Comparison of ENCODE assay signal across 14 cellular contexts in genomic region chr17:48720263-48721008, GRCh38. TPM values are rescaled to one million over a fixed set of nuclear protein-coding genes. Genes with fewer than 3 reads are reported as not detected.
DNase-seq lines count a peak whose midpoint lies in the region; ATAC-seq, FAIRE-seq and TF ChIP-seq lines count a peak whose summit lies in the region.
"Had no signal": no experiment of that assay in that cellular context is flagged by ENCODE, and none has a peak within 500 bp of the region (broad histone marks: within the 10 kb centered on the region; RNA-seq: fewer than 3 reads in every experiment).

No MANE protein-coding gene starts in this region.

- no peak for TF ChIP-seq POLR2A in endothelial cell of umbilical vein (IDR thresholded peaks at IDR 0.05; ENCODE audit: low read depth, low read length)

- no peaks in the 10 kb centered on the region for H3K9me1 ChIP-seq in endothelial cell of umbilical vein (replicated peaks; ENCODE audit: control insufficient read depth, extremely low read depth, insufficient read depth, low read length)

- H3K27ac ChIP-seq in PC-3 (ENCODE audit: low read length) (peak overlapping the region; percentile 87), endothelial cell of umbilical vein (ENCODE audit: insufficient read depth, low read depth, low read length) (no peak overlapping the region), rectal smooth muscle tissue (ENCODE audit: low read depth, low read length) (no peak overlapping the region), heart right ventricle (no peak overlapping the region)

- peaks cover 5% of the 10 kb centered on the region for H3K36me3 Mint-ChIP-seq in activated CD8-positive, alpha-beta memory T cell treated with anti-CD3 and anti-CD28 coated beads, Interleukin-2, amount 10 ng/mL, durations not matched to agents 7 days and 5 days

- H3K9ac ChIP-seq in PC-3 (ENCODE audit: low read length) (peak overlapping the region; percentile 90), endothelial cell of umbilical vein (replicated peaks; ENCODE audit: extremely low read depth, insufficient read depth, low read length) (no peak overlapping the region), rectal smooth muscle tissue (ENCODE audit: low read length) (no peak overlapping the region)

- TSS peak; percentile 10 for BruUV-seq in PC-3 (replicated peaks; lab: Mats Ljungman, UMichigan)
- BruUV-seq in endothelial cell of umbilical vein (replicated peaks; lab: Mats Ljungman, UMichigan): no TSS peak

- dilution Hi-C loops in endothelial cell of umbilical vein (cut with MboI; ENCODE audit: extremely low pct_ligation_motif_present, low sequenced_read_pairs): no loop called here

- TF ChIP-seq CTCF in PC-3 (conservative IDR thresholded peaks at IDR 0.05; ENCODE audit: low read depth, low read length): 0 out of 2 replicates have a peak, but pooled peaks have one; percentile 19
- no peak for TF ChIP-seq CTCF in endothelial cell of umbilical vein (IDR thresholded peaks at IDR 0.05; ENCODE audit: extremely low read depth in 1 of 2, insufficient read depth in 1 of 2, low read depth in 1 of 2, low read length in 2 of 2)
- no peak for TF ChIP-seq CTCF in heart right ventricle (IDR thresholded peaks at IDR 0.05)

- no peak for DNase-seq in activated CD8-positive, alpha-beta memory T cell treated with anti-CD3 and anti-CD28 coated beads, Interleukin-2, amount 10 ng/mL, durations not matched to agents 7 days and 5 days
- no peak for DNase-seq in activated CD8-positive, alpha-beta memory T cell treated with anti-CD3 and anti-CD28 coated beads, Interleukin-2, amount 50 U/mL, for 48 hours
- DNase-seq in PC-3 (peak; percentile 55), endothelial cell of umbilical vein (ENCODE audit: low read depth, low spot score) (no peak), AML-193 (lab: John Stamatoyannopoulos, UW) (no peak), hippocampal formation (lab: John Stamatoyannopoulos, UW) (no peak), heart right ventricle (no peak)
- DNase-seq: DND-41, mammary epithelial cell had no signal

- no peaks in the 10 kb centered on the region for H4K20me1 ChIP-seq in PC-3 (ENCODE audit: low read length)
- no peaks in the 10 kb centered on the region for H4K20me1 ChIP-seq in endothelial cell of umbilical vein (replicated peaks; ENCODE audit: control insufficient read depth, extremely low read depth, insufficient read depth, low read length)

- no peak for ATAC-seq in activated CD8-positive, alpha-beta memory T cell treated with anti-CD3 and anti-CD28 coated beads, Interleukin-2, amount 10 ng/mL, durations not matched to agents 7 days and 5 days
- ATAC-seq in PC-3: no peak; the same call in 1 of the 2 replicates
- ATAC-seq in heart right ventricle: no peak
- ATAC-seq: activated naive CD4-positive, alpha-beta T cell treated with anti-CD3 and anti-CD28 coated beads, Interleukin-2, amount 50 U/mL, for 72 hours; esophagus mucosa had no signal

- H3K36me3 ChIP-seq in PC-3 (ENCODE audit: low read depth, low read length) (no peaks in the 10 kb centered on the region), endothelial cell of umbilical vein (ENCODE audit: control insufficient read depth in 2 of 2, extremely low read depth in 1 of 2, insufficient read depth in 2 of 2, low read length in 2 of 2) (no peaks in the 10 kb centered on the region), rectal smooth muscle tissue (ENCODE audit: control insufficient read depth, insufficient read depth, low read length) (no peaks in the 10 kb centered on the region), heart right ventricle (no peaks in the 10 kb centered on the region)

- peak overlapping the region; percentile 49 for H3K27ac Mint-ChIP-seq in activated CD8-positive, alpha-beta memory T cell treated with anti-CD3 and anti-CD28 coated beads, Interleukin-2, amount 10 ng/mL, durations not matched to agents 7 days and 5 days
- H3K27ac Mint-ChIP-seq: activated naive CD4-positive, alpha-beta T cell treated with anti-CD3 and anti-CD28 coated beads, Interleukin-2, amount 50 U/mL, for 72 hours had no signal

- no peaks in the 10 kb centered on the region for H3K9me3 Mint-ChIP-seq in activated CD8-positive, alpha-beta memory T cell treated with anti-CD3 and anti-CD28 coated beads, Interleukin-2, amount 10 ng/mL, durations not matched to agents 7 days and 5 days (ENCODE audit: low read depth)
- H3K9me3 Mint-ChIP-seq: activated naive CD4-positive, alpha-beta T cell treated with anti-CD3 and anti-CD28 coated beads, Interleukin-2, amount 50 U/mL, for 72 hours had no signal

- intact Hi-C loops in PC-3 (cut with micrococcal nuclease): no loop called here
- intact Hi-C loops in endothelial cell of umbilical vein (cut with micrococcal nuclease): no loop called here
- intact Hi-C loops in heart right ventricle (cut with DNase I): loop anchor here in 6 of 10 donors (5.0 to 10.0 kb wide), 4 partner anchors 72 to 164 kb away; no protein-coding TSS in a partner anchor

- WGBS in heart right ventricle, 2 donors: 22% methylated on average over 11 of the region's 11 CpGs

- peak overlapping the region; percentile 74; the same call in 1 of the 2 replicates for H2AFZ ChIP-seq in PC-3 (ENCODE audit: low read length)
- H2AFZ ChIP-seq in endothelial cell of umbilical vein (ENCODE audit: low read depth, low read length): no peak overlapping the region

- H3K4me2 ChIP-seq in PC-3 (ENCODE audit: low read length): peak overlapping the region; percentile 85
- no peak overlapping the region for H3K4me2 ChIP-seq in endothelial cell of umbilical vein (ENCODE audit: insufficient read depth, low read length)

- H3K9me3 ChIP-seq in PC-3 (ENCODE audit: low read length) (no peaks in the 10 kb centered on the region), endothelial cell of umbilical vein (replicated peaks; ENCODE audit: control insufficient read depth, insufficient read depth, low read length) (no peaks in the 10 kb centered on the region), heart right ventricle (no peaks in the 10 kb centered on the region)

- CTCF ChIA-PET in activated CD8-positive, alpha-beta memory T cell treated with anti-CD3 and anti-CD28 coated beads, Interleukin-2, amount 10 ng/mL, durations not matched to agents 7 days and 5 days (lab: Charles Lee): interaction anchor here (0.6 to 4.9 kb wide), 10 partner anchors 11 to 164 kb away, joined by 3 to 31 read pairs (median 4); partner anchors contain the start of gene HOXB8
- CTCF ChIA-PET in PC-3 (lab: Charles Lee) (interaction anchor here (0.6 to 1.5 kb wide), 4 partner anchors 8 to 153 kb away, joined by 3 to 15 read pairs (median 4); partner anchors contain the start of gene HOXB13), endothelial cell of umbilical vein (lab: Charles Lee) (interaction anchor here (1.2 to 3.1 kb wide), 7 partner anchors 14 to 158 kb away, joined by 3 to 13 read pairs (median 7); no protein-coding TSS in a partner anchor)

- H3K4me1 Mint-ChIP-seq in activated CD8-positive, alpha-beta memory T cell treated with anti-CD3 and anti-CD28 coated beads, Interleukin-2, amount 10 ng/mL, durations not matched to agents 7 days and 5 days: peaks cover 30% of the 10 kb centered on the region

- peaks cover 97% of the 10 kb centered on the region for H3K79me2 ChIP-seq in PC-3 (ENCODE audit: low read length)
- no peaks in the 10 kb centered on the region for H3K79me2 ChIP-seq in endothelial cell of umbilical vein (ENCODE audit: control insufficient read depth, insufficient read depth, low read length)

- H3K4me1 ChIP-seq in PC-3 (ENCODE audit: insufficient read depth, low read length) (peaks cover 39% of the 10 kb centered on the region), endothelial cell of umbilical vein (ENCODE audit: control insufficient read depth, extremely low read depth, insufficient read depth, low read length) (peaks cover 8% of the 10 kb centered on the region), rectal smooth muscle tissue (ENCODE audit: control insufficient read depth, insufficient read depth, low read length) (no peaks in the 10 kb centered on the region), heart right ventricle (peaks cover 0 to 44% (median 31%) of the 10 kb centered on the region in 9 donors)

- no peaks in the 10 kb centered on the region for H3K9me2 ChIP-seq in PC-3 (replicated peaks; ENCODE audit: low read length)

- FAIRE-seq in endothelial cell of umbilical vein (lab: Jason Lieb, UNC): no peak

- H3K27me3 ChIP-seq in PC-3 (ENCODE audit: low read length): no peaks in the 10 kb centered on the region
- H3K27me3 ChIP-seq in endothelial cell of umbilical vein (ENCODE audit: control insufficient read depth in 2 of 2, insufficient read depth in 2 of 2, low read length in 2 of 2): peaks cover 84 to 97% of the 10 kb centered on the region in 2 experiments
- H3K27me3 ChIP-seq in rectal smooth muscle tissue (ENCODE audit: control insufficient read depth, insufficient read depth, low read length): peaks cover 46% of the 10 kb centered on the region
- H3K27me3 ChIP-seq in heart right ventricle: peaks cover 73 to 100% (median 100%) of the 10 kb centered on the region in 7 donors

- POLR2A ChIA-PET in PC-3 (lab: Charles Lee; ENCODE audit: unreplicated experiment) (interaction anchor here (0.6 to 1.5 kb wide), 7 partner anchors 8 to 49 kb away, joined by 3 to 18 read pairs (median 4); partner anchors contain the start of gene HOXB13), endothelial cell of umbilical vein (lab: Charles Lee) (interaction anchor here (0.6 kb wide), 1 partner anchor 173 kb away, joined by 7 read pairs; no protein-coding TSS in a partner anchor)

- H3F3A ChIP-seq in PC-3 (ENCODE audit: low read length, unreplicated experiment): peaks cover 5% of the 10 kb centered on the region

- H3K4me3 Mint-ChIP-seq in activated CD8-positive, alpha-beta memory T cell treated with anti-CD3 and anti-CD28 coated beads, Interleukin-2, amount 10 ng/mL, durations not matched to agents 7 days and 5 days: no peak overlapping the region

- H3K4me3 ChIP-seq in PC-3 (ENCODE audit: low read length) (peak overlapping the region; percentile 90), endothelial cell of umbilical vein (replicated peaks in 1 of 3; ENCODE audit: insufficient read depth in 1 of 3, low read depth in 1 of 3, low read length in 3 of 3) (no peak overlapping the region), rectal smooth muscle tissue (ENCODE audit: low read length) (peak overlapping the region; percentile 43), heart right ventricle (no peak overlapping the region)

- H3K27me3 Mint-ChIP-seq in activated CD8-positive, alpha-beta memory T cell treated with anti-CD3 and anti-CD28 coated beads, Interleukin-2, amount 10 ng/mL, durations not matched to agents 7 days and 5 days: peaks cover 95% of the 10 kb centered on the region

RNA-seq across cellular contexts. Expression of gene PRAC1, which starts 1.9 kb away (rescaled TPM):
- not detected for total RNA-seq in activated CD8-positive, alpha-beta memory T cell treated with anti-CD3 and anti-CD28 coated beads, Interleukin-2, amount 10 ng/mL, durations not matched to agents 7 days and 5 days
- 33.5 and 44.4 TPM in 2 replicates for total RNA-seq in PC-3 (2014; rRNA removed)
- not detected in 2 replicates for total RNA-seq in endothelial cell of umbilical vein
- not detected in 2 replicates for polyA plus RNA-seq in endothelial cell of umbilical vein
- polyA plus RNA-seq in endothelial cell of umbilical vein (2011; cell fraction: cytosol; rRNA removed): not detected in 2 replicates
- not detected in 2 replicates for polyA plus RNA-seq in endothelial cell of umbilical vein (2011; cell fraction: nucleus; rRNA removed)
- not detected in 2 replicates for polyA plus RNA-seq in endothelial cell of umbilical vein (2012)
- not detected in 2 replicates for polyA minus RNA-seq in endothelial cell of umbilical vein
- not detected for polyA minus RNA-seq in endothelial cell of umbilical vein (2011; cell fraction: cytosol; rRNA and poly(A)+ RNA removed)
- not detected in 2 replicates for polyA minus RNA-seq in endothelial cell of umbilical vein (2011; cell fraction: nucleus; rRNA and poly(A)+ RNA removed)
- not detected for total RNA-seq in heart right ventricle
- not detected for polyA plus RNA-seq in heart right ventricle
- total RNA-seq: activated naive CD4-positive, alpha-beta T cell treated with anti-CD3 and anti-CD28 coated beads, Interleukin-2, amount 50 U/mL, for 72 hours; esophagus mucosa; mammary epithelial cell; pulmonary artery endothelial cell; SK-MEL-5 had no signal
- polyA plus RNA-seq: mammary epithelial cell had no signal

RNA-seq across cellular contexts. Expression of gene PRAC2, which starts 2.5 kb away (rescaled TPM):
- total RNA-seq in activated CD8-positive, alpha-beta memory T cell treated with anti-CD3 and anti-CD28 coated beads, Interleukin-2, amount 10 ng/mL, durations not matched to agents 7 days and 5 days: not detected
- total RNA-seq in PC-3 (2014; rRNA removed) (44.1 and 51.4 TPM in 2 replicates), endothelial cell of umbilical vein (not detected in 2 replicates), heart right ventricle (not detected)
- polyA plus RNA-seq in endothelial cell of umbilical vein (not detected in 2 replicates), heart right ventricle (not detected)
- polyA plus RNA-seq in endothelial cell of umbilical vein (2011; cell fraction: cytosol; rRNA removed): not detected in 2 replicates
- not detected in 2 replicates for polyA plus RNA-seq in endothelial cell of umbilical vein (2011; cell fraction: nucleus; rRNA removed)
- not detected in 2 replicates for polyA plus RNA-seq in endothelial cell of umbilical vein (2012)
- not detected in 2 replicates for polyA minus RNA-seq in endothelial cell of umbilical vein
- polyA minus RNA-seq in endothelial cell of umbilical vein (2011; cell fraction: cytosol; rRNA and poly(A)+ RNA removed): not detected
- not detected in 2 replicates for polyA minus RNA-seq in endothelial cell of umbilical vein (2011; cell fraction: nucleus; rRNA and poly(A)+ RNA removed)
- total RNA-seq: activated naive CD4-positive, alpha-beta T cell treated with anti-CD3 and anti-CD28 coated beads, Interleukin-2, amount 50 U/mL, for 72 hours; esophagus mucosa; mammary epithelial cell; pulmonary artery endothelial cell had no signal
- polyA plus RNA-seq: mammary epithelial cell had no signal

RNA-seq across cellular contexts. Expression of gene HOXB13, which starts 8.1 kb away (rescaled TPM):
- total RNA-seq in activated CD8-positive, alpha-beta memory T cell treated with anti-CD3 and anti-CD28 coated beads, Interleukin-2, amount 10 ng/mL, durations not matched to agents 7 days and 5 days: not detected
- 80.8 and 96.5 TPM in 2 replicates for total RNA-seq in PC-3 (2014; rRNA removed)
- not detected in 2 replicates for total RNA-seq in endothelial cell of umbilical vein
- not detected in 2 replicates for polyA plus RNA-seq in endothelial cell of umbilical vein
- not detected in 2 replicates for polyA plus RNA-seq in endothelial cell of umbilical vein (2011; cell fraction: cytosol; rRNA removed)
- polyA plus RNA-seq in endothelial cell of umbilical vein (2011; cell fraction: nucleus; rRNA removed): not detected in 2 replicates
- not detected in 2 replicates for polyA plus RNA-seq in endothelial cell of umbilical vein (2012)
- polyA minus RNA-seq in endothelial cell of umbilical vein: not detected in 2 replicates
- polyA minus RNA-seq in endothelial cell of umbilical vein (2011; cell fraction: cytosol; rRNA and poly(A)+ RNA removed): 0.61 TPM
- polyA minus RNA-seq in endothelial cell of umbilical vein (2011; cell fraction: nucleus; rRNA and poly(A)+ RNA removed): not detected in 2 replicates
- total RNA-seq in heart right ventricle: not detected
- polyA plus RNA-seq in heart right ventricle: not detected
- total RNA-seq: activated naive CD4-positive, alpha-beta T cell treated with anti-CD3 and anti-CD28 coated beads, Interleukin-2, amount 50 U/mL, for 72 hours; esophagus mucosa; mammary epithelial cell; pulmonary artery endothelial cell had no signal

Comparison
In these comparisons a context has a peak if more than half of its experiments do, and no peak if none do; other contexts are left out.
1. H3K4me3 ChIP-seq: peak in PC-3 (single experiment) and rectal smooth muscle tissue (single experiment); none in endothelial cell of umbilical vein (0 of 3) and heart right ventricle (0 of 10).
2. RNA of gene PRAC1, which starts 1.9 kb away (total RNA-seq): 33.5 to 44.4 TPM in PC-3; not detected in activated CD8-positive, alpha-beta memory T cell treated with anti-CD3 and anti-CD28 coated beads, Interleukin-2, amount 10 ng/mL, durations not matched to agents 7 days and 5 days, not detected in endothelial cell of umbilical vein and not detected in heart right ventricle; every median in the first group is over 10 times any median in the second.
3. RNA of gene PRAC2, which starts 2.5 kb away (total RNA-seq): 44.1 to 51.4 TPM in PC-3; not detected in activated CD8-positive, alpha-beta memory T cell treated with anti-CD3 and anti-CD28 coated beads, Interleukin-2, amount 10 ng/mL, durations not matched to agents 7 days and 5 days, not detected in endothelial cell of umbilical vein and not detected in heart right ventricle; every median in the first group is over 10 times any median in the second.
4. RNA of gene HOXB13, which starts 8.1 kb away (total RNA-seq): 80.8 to 96.5 TPM in PC-3; not detected in activated CD8-positive, alpha-beta memory T cell treated with anti-CD3 and anti-CD28 coated beads, Interleukin-2, amount 10 ng/mL, durations not matched to agents 7 days and 5 days, not detected in endothelial cell of umbilical vein and not detected in heart right ventricle; every median in the first group is over 10 times any median in the second.
5. intact Hi-C loops: an anchor here in heart right ventricle (5.0 to 10.0 kb wide); none called in PC-3 and endothelial cell of umbilical vein.